Comparison of ENCODE assay signal across 11 cellular contexts in genomic region chr9:72041775-72042194, GRCh38. TPM values are rescaled to one million over a fixed set of nuclear protein-coding genes. Genes with fewer than 3 reads are reported as not detected.
DNase-seq lines count a peak whose midpoint lies in the region; ATAC-seq, FAIRE-seq and TF ChIP-seq lines count a peak whose summit lies in the region.
"Had no signal": no experiment of that assay in that cellular context is flagged by ENCODE, and none has a peak within 500 bp of the region (broad histone marks: within the 10 kb centered on the region; RNA-seq: fewer than 3 reads in every experiment).

No MANE protein-coding gene starts in this region.

- H3K4me3 Mint-ChIP-seq in activated CD4-positive, alpha-beta memory T cell treated with anti-CD3 and anti-CD28 coated beads, Interleukin-2, amount 10 ng/mL, durations not matched to agents 7 days and 5 days: no peak overlapping the region

- H3K27ac ChIP-seq in thyroid gland: peak overlapping the region; percentile 24 to 76 (median 36)
- H3K27ac ChIP-seq in small intestine (ENCODE audit: low read depth in 1 of 2, low read length in 1 of 2): no peak overlapping the region
- H3K27ac ChIP-seq: 22Rv1 had no signal

- intact Hi-C loops in Right ventricle myocardium superior (cut with DNase I) (no loop called here), thyroid gland (cut with DNase I) (no loop called here)

- FAIRE-seq in small intestine (lab: Jason Lieb, UNC): no peak

- H3K27me3 Mint-ChIP-seq in activated CD4-positive, alpha-beta memory T cell treated with anti-CD3 and anti-CD28 coated beads, Interleukin-2, amount 10 ng/mL, durations not matched to agents 7 days and 5 days: peaks cover 28% of the 10 kb centered on the region

- no peak for TF ChIP-seq CTCF in thyroid gland (IDR thresholded peaks at IDR 0.05)

- ATAC-seq in Right ventricle myocardium superior (ENCODE audit: poor library complexity): peak; percentile 14
- ATAC-seq in activated CD4-positive, CD25-positive, alpha-beta regulatory T cell treated with anti-CD3 and anti-CD28 coated beads, Interleukin-2, amount 50 U/mL, for 24 hours: no peak

- no peaks in the 10 kb centered on the region for H3K9me3 Mint-ChIP-seq in activated CD4-positive, alpha-beta memory T cell treated with anti-CD3 and anti-CD28 coated beads, Interleukin-2, amount 10 ng/mL, durations not matched to agents 7 days and 5 days

- H3K9me3 ChIP-seq in thyroid gland (no peaks in the 10 kb centered on the region), small intestine (ENCODE audit: control insufficient read depth, low read depth) (no peaks in the 10 kb centered on the region)
- H3K9me3 ChIP-seq: suprapubic skin had no signal

- H3K36me3 ChIP-seq in thyroid gland: no peaks in the 10 kb centered on the region
- H3K36me3 ChIP-seq in small intestine (ENCODE audit: control insufficient read depth in 2 of 2, insufficient read depth in 2 of 2, low read length in 2 of 2): no peaks in the 10 kb centered on the region
- H3K36me3 ChIP-seq: suprapubic skin had no signal

- H3K27me3 ChIP-seq in thyroid gland (no peaks in the 10 kb centered on the region), small intestine (ENCODE audit: control insufficient read depth in 2 of 2, insufficient read depth in 2 of 2, low read length in 2 of 2) (no peaks in the 10 kb centered on the region)
- H3K27me3 ChIP-seq: suprapubic skin had no signal

- no peaks in the 10 kb centered on the region for H3K4me1 ChIP-seq in thyroid gland
- peaks cover 2% of the 10 kb centered on the region in 2 donors for H3K4me1 ChIP-seq in small intestine (ENCODE audit: control insufficient read depth in 2 of 2, insufficient read depth in 1 of 2, low read depth in 1 of 2, low read length in 1 of 2)

- no peaks in the 10 kb centered on the region for H3K36me3 Mint-ChIP-seq in activated CD4-positive, alpha-beta memory T cell treated with anti-CD3 and anti-CD28 coated beads, Interleukin-2, amount 10 ng/mL, durations not matched to agents 7 days and 5 days (ENCODE audit: low read depth)

- H3K4me1 Mint-ChIP-seq in activated CD4-positive, alpha-beta memory T cell treated with anti-CD3 and anti-CD28 coated beads, Interleukin-2, amount 10 ng/mL, durations not matched to agents 7 days and 5 days: peaks cover 4% of the 10 kb centered on the region

- no peak for TF ChIP-seq POLR2A in thyroid gland (IDR thresholded peaks at IDR 0.05)

- 11 to 13% methylated on average over 7 of the region's 7 CpGs for WGBS in thyroid gland, 2 donors
- WGBS in small intestine, 3 donors: 24 to 51% (median 49%) methylated on average over 7 of the region's 7 CpGs

- POLR2A ChIA-PET in activated CD4-positive, alpha-beta memory T cell treated with anti-CD3 and anti-CD28 coated beads, Interleukin-2, amount 10 ng/mL, durations not matched to agents 7 days and 5 days (lab: Charles Lee): interaction anchor here (0.6 kb wide), 1 partner anchor 44 kb away, joined by 3 read pairs; no protein-coding TSS in a partner anchor

- H3K4me3 ChIP-seq in thyroid gland (replicated peaks in 1 of 3): no peak overlapping the region
- H3K4me3 ChIP-seq in small intestine (ENCODE audit: low read depth in 1 of 2, low read length in 2 of 2): no peak overlapping the region
- H3K4me3 ChIP-seq: suprapubic skin had no signal

- DNase-seq in DMS 273 (lab: John Stamatoyannopoulos, UW; ENCODE audit: unreplicated experiment): peak; percentile 70
- no peak for DNase-seq in DMS 273 treated with DMSO at 0.1 percent for 48 hours (lab: John Stamatoyannopoulos, UW)
- DNase-seq in OCI-M1 (lab: John Stamatoyannopoulos, UW): peak; percentile 21
- peak; percentile 66 for DNase-seq in Right ventricle myocardium superior
- peak; percentile 92 for DNase-seq in thyroid gland
- DNase-seq in activated CD4-positive, alpha-beta memory T cell treated with anti-CD3 and anti-CD28 coated beads, Interleukin-2, amount 10 ng/mL, durations not matched to agents 7 days and 5 days: no peak
- DNase-seq in small intestine: no peak
- DNase-seq: activated effector memory CD4-positive, alpha-beta T cell treated with Interleukin-2 at 50 U/mL for 16 hours had no signal

- no peak overlapping the region for H3K27ac Mint-ChIP-seq in activated CD4-positive, alpha-beta memory T cell treated with anti-CD3 and anti-CD28 coated beads, Interleukin-2, amount 10 ng/mL, durations not matched to agents 7 days and 5 days

- CTCF ChIA-PET in activated CD4-positive, alpha-beta memory T cell treated with anti-CD3 and anti-CD28 coated beads, Interleukin-2, amount 10 ng/mL, durations not matched to agents 7 days and 5 days (lab: Charles Lee): interaction anchor here (3.4 kb wide), 1 partner anchor 11 kb away, joined by 17 read pairs; no protein-coding TSS in a partner anchor

RNA-seq across cellular contexts. Expression of gene C9orf57, which starts 18.6 kb away (rescaled TPM):
- total RNA-seq in Right ventricle myocardium superior: not detected
- not detected for total RNA-seq in thyroid gland
- total RNA-seq in activated CD4-positive, alpha-beta memory T cell treated with anti-CD3 and anti-CD28 coated beads, Interleukin-2, amount 10 ng/mL, durations not matched to agents 7 days and 5 days: not detected
- polyA plus RNA-seq in small intestine: not detected
- total RNA-seq: suprapubic skin had no signal

Comparison
In these comparisons a context has a peak if more than half of its experiments do, and no peak if none do; other contexts are left out.
1. DNase-seq: peak in DMS 273 (single experiment), OCI-M1 (single experiment), Right ventricle myocardium superior (single experiment) and thyroid gland (2 of 2); none in DMS 273 treated with DMSO at 0.1 percent for 48 hours (single experiment), activated CD4-positive, alpha-beta memory T cell treated with anti-CD3 and anti-CD28 coated beads, Interleukin-2, amount 10 ng/mL, durations not matched to agents 7 days and 5 days (single experiment) and small intestine (single experiment).
2. H3K27ac ChIP-seq: peak in thyroid gland (3 of 3); none in small intestine (0 of 2).